ENCODE assay signal across 21 cellular contexts in the genomic region with DNA sequence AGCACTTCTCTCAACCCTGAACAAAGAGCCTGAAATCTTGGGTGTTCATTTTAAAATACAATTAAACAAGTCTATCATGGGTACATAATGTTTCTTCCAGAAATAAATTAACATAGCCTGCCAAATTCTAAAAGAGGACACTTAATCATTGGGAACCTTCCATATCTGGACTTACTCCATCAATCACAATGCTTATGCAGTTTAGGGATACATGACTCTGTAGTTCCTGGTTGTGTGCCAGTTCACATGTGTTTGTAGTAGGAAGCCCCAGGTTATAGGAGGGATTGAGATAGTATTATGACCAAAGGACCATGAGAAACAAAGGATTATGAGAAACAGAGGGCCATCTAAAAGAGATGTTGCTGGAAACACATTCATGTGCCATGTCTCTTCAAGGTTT. TPM values are rescaled to one million over a fixed set of nuclear protein-coding genes. Genes with fewer than 3 reads are reported as not detected.
"Had no signal": no experiment of that assay in that cellular context is flagged by ENCODE, and none has a peak within 500 bp of the region (broad histone marks: within the 10 kb centered on the region; RNA-seq: fewer than 3 reads in every experiment).

No MANE protein-coding gene starts in this region.

- H3K4me1 ChIP-seq: SJCRH30 had no signal

- H3K9me3 ChIP-seq: SJCRH30 had no signal

- H3K36me3 ChIP-seq: SJCRH30 had no signal

- ATAC-seq: SK-N-SH treated with all-trans-retinoic acid at 6 μM for 48 hours had no signal

- DNase-seq: KBM-7, MV-4-11, NCI-H1048, NCI-H1105, NCI-H1417, NCI-H1436 treated with DMSO at 0.1 percent for 48 hours, NCI-H1694, NCI-H187 treated with DMSO at 0.1 percent for 48 hours, NCI-H2029 treated with DMSO at 0.1 percent for 48 hours, NCI-H2171 treated with DMSO at 0.1 percent for 48 hours, NCI-H345, NCI-H446 treated with DMSO at 0.1 percent for 48 hours, NCI-H510A treated with DMSO at 0.1 percent for 48 hours, NCI-H526, RPMI8226, SHP77 treated with DMSO at 0.1 percent for 48 hours, SJCRH30 had no signal

- H3K27ac ChIP-seq: SJCRH30 had no signal

- H3K4me3 ChIP-seq: SJCRH30 had no signal

RNA-seq across cellular contexts. Expression of a gene that starts 19.1 kb away (rescaled TPM):
- total RNA-seq: HT-29, LHCN-M2, MCF 10A, SJCRH30 had no signal
